9 cellular contexts compared by ENCODE assay signal in the genomic region with DNA sequence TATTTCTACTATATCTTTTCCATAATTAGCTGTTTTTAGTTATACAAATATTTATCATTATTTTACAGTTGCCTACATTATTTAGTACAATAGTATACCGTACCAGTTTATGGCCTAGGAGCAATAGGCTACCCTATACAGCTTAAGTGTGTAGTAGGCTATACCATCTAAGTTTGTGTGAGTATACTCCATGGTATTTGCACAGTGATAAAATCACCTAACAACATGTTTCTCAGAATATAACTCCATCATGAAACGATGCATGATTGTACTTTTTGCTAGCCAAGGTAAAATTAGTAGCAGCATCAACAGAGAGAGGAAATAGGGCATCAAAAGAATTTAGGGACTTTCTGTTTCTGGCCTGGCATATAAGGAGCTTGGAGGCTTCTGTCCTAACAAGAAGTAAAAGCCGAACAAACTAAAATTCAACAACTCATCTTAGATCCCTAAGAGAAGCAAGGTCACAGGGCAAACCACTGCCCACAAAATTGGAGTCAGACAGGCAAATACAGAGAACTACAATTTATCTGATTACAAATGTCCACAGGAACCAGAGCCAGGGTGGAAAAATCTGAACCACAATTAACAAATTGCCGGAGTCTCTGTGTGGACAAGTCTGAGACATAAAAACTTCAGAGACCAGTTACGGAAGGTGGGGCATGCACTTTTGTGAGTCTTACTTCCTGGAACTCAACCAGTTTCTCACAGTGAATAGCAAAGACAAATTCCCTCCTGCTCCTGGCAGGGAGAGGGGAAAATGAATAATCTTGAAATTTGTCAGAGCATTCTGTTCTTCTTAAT.
DNase-seq lines count a peak whose midpoint lies in the region; ATAC-seq and TF ChIP-seq lines count a peak whose summit lies in the region.
"Had no signal": no experiment of that assay in that cellular context is flagged by ENCODE, and none has a peak within 500 bp of the region (broad histone marks: within the 10 kb centered on the region; RNA-seq: fewer than 3 reads in every experiment).

No MANE protein-coding gene starts in this region.

- peaks cover 14% of the 10 kb centered on the region for H3K4me1 ChIP-seq in skeletal muscle satellite cell (ENCODE audit: control insufficient read depth, insufficient read depth, low read length)

- H3K36me3 ChIP-seq in brain microvascular endothelial cell (replicated peaks): no peaks in the 10 kb centered on the region
- H3K36me3 ChIP-seq in skeletal muscle satellite cell (ENCODE audit: insufficient read depth, low read length): no peaks in the 10 kb centered on the region

- no peak for TF ChIP-seq CTCF in brain microvascular endothelial cell (IDR thresholded peaks at IDR 0.05; ENCODE audit: low read depth, low read length, missing control alignments)

- in situ Hi-C loops in brain microvascular endothelial cell (cut with HindIII; ENCODE audit: low pct_ligation_motif_present, low sequenced_read_pairs): no loop called here

- H3K9me3 ChIP-seq in skeletal muscle satellite cell (replicated peaks; ENCODE audit: low read length): no peaks in the 10 kb centered on the region

- ATAC-seq in HG03457 (IDR thresholded peaks at IDR 0.05; ENCODE audit: unreplicated experiment): no peak
- ATAC-seq in HG02840 (IDR thresholded peaks at IDR 0.05; ENCODE audit: low FRiP score, unreplicated experiment): no peak
- no peak for ATAC-seq in HG03175 (IDR thresholded peaks at IDR 0.05; ENCODE audit: unreplicated experiment)

- H3K27me3 ChIP-seq in brain microvascular endothelial cell (replicated peaks) (no peaks in the 10 kb centered on the region), skeletal muscle satellite cell (ENCODE audit: control insufficient read depth, insufficient read depth, low read length) (no peaks in the 10 kb centered on the region)

- H3K27ac ChIP-seq in brain microvascular endothelial cell: peak overlapping the region; percentile 75

- DNase-seq in H4 (ENCODE audit: low spot score) (peak; percentile 60), brain microvascular endothelial cell (peak; percentile 79), islet precursor cell (peak; percentile 52), NCI-H1105 treated with DMSO at 0.1 percent for 48 hours (lab: John Stamatoyannopoulos, UW) (no peak)
- DNase-seq: DND-41 had no signal

- peak overlapping the region; percentile 47 for H3K9ac ChIP-seq in skeletal muscle satellite cell (ENCODE audit: low read depth, low read length)

- peak overlapping the region; percentile 50 for H3K4me2 ChIP-seq in skeletal muscle satellite cell (ENCODE audit: low read length)

- H3K4me3 ChIP-seq in brain microvascular endothelial cell (ENCODE audit: low read depth, low read length) (no peak overlapping the region), skeletal muscle satellite cell (ENCODE audit: low read length) (peak overlapping the region; percentile 5)
